ENCODE assay signal across 16 cellular contexts in the genomic region with DNA sequence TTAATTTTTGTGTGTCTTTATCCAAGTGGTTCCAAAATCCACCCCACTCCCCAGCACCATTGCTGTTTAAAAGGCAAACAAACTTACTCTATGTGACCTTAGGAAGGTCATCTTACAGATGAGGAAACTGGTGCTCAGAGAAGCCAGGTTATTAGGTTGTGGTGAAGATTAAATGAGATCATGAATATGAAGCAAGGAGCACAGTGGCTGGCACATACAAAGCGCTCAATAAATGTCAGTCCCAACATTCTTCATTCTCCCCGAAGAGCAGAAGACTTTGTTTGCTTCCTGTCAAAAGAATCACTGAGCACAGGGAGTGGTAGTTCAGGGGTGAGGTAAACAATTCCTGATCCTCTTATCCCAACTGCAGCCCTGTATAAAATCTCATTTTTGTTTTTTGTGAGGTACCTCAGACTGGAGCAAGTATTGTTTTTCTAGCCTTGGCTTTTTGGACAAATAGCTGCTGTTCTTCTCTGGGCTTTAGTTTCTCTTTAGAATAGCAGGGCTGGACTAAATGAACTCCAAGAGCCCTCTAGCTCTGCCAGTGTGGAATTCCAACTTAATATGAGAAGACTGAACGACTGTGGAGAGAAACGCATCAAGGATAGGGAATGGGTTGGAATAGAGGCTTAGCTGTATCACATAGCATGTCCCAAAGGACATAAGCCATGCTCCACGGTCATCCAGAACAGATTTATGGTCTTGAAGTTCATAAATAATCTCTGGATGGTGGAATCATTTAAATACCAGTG.
DNase-seq lines count a peak whose midpoint lies in the region; ATAC-seq and TF ChIP-seq lines count a peak whose summit lies in the region.
"Had no signal": no experiment of that assay in that cellular context is flagged by ENCODE, and none has a peak within 500 bp of the region (broad histone marks: within the 10 kb centered on the region; RNA-seq: fewer than 3 reads in every experiment).

No MANE protein-coding gene starts in this region.

- H3K27ac ChIP-seq in PC-9 (no peak overlapping the region), spleen (no peak overlapping the region)

- peaks cover 12% of the 10 kb centered on the region for H3K4me1 Mint-ChIP-seq in chondrocyte (ENCODE audit: low read depth)
- H3K4me1 Mint-ChIP-seq in activated T-cell treated with anti-CD3 and anti-CD28 coated beads, Interleukin-2, amount 50 U/mL, for 4 hours (ENCODE audit: low read depth), result no peaks in the 10 kb centered on the region
- H3K4me1 Mint-ChIP-seq: memory B cell; stimulated activated memory B cell treated with anti-CD40 and anti-IgM and Interleukin-4, amounts not matched to agents 10 μg/mL and 1 μg/mL and 100 μg/mL, for 72 hours had no signal

- no peak for ATAC-seq in activated T-cell treated with anti-CD3 and anti-CD28 coated beads, Interleukin-2, amount 50 U/mL, for 4 hours
- no peak for ATAC-seq in GM19328 (IDR thresholded peaks at IDR 0.05; ENCODE audit: unreplicated experiment)
- ATAC-seq: stimulated activated memory B cell treated with anti-CD40 and anti-IgM and Interleukin-4, amounts not matched to agents 10 μg/mL and 1 μg/mL and 100 μg/mL, for 72 hours had no signal

- no peaks in the 10 kb centered on the region; the same call in 1 of the 2 replicates for H3K9me2 ChIP-seq in PC-9 (ENCODE audit: insufficient read depth)

- H3K36me3 Mint-ChIP-seq in chondrocyte (ENCODE audit: low read depth), result no peaks in the 10 kb centered on the region
- no peaks in the 10 kb centered on the region for H3K36me3 Mint-ChIP-seq in activated T-cell treated with anti-CD3 and anti-CD28 coated beads, Interleukin-2, amount 50 U/mL, for 4 hours (ENCODE audit: insufficient read depth)
- H3K36me3 Mint-ChIP-seq: memory B cell; stimulated activated memory B cell treated with anti-CD40 and anti-IgM and Interleukin-4, amounts not matched to agents 10 μg/mL and 1 μg/mL and 100 μg/mL, for 72 hours had no signal

- intact Hi-C loops in PC-9 (cut with micrococcal nuclease; ENCODE audit: unreplicated experiment) (no loop called here), spleen (cut with DNase I; ENCODE audit: low total_unique reads) (no loop called here)

- H3F3A ChIP-seq in PC-9 (ENCODE audit: insufficient read depth, low read depth), result no peaks in the 10 kb centered on the region

- no peaks in the 10 kb centered on the region for H3K27me3 ChIP-seq in PC-9 (ENCODE audit: insufficient read depth, low read depth)
- H3K27me3 ChIP-seq in spleen (replicated peaks in 1 of 7), result no peaks in the 10 kb centered on the region
- H3K27me3 ChIP-seq: breast epithelium had no signal

- CTCF ChIA-PET in PC-9 (lab: Charles Lee), result no interaction called here

- no peaks in the 10 kb centered on the region for H3K9me3 Mint-ChIP-seq in chondrocyte (ENCODE audit: low read depth)
- H3K9me3 Mint-ChIP-seq in activated T-cell treated with anti-CD3 and anti-CD28 coated beads, Interleukin-2, amount 50 U/mL, for 4 hours, result no peaks in the 10 kb centered on the region
- H3K9me3 Mint-ChIP-seq: memory B cell; stimulated activated memory B cell treated with anti-CD40 and anti-IgM and Interleukin-4, amounts not matched to agents 10 μg/mL and 1 μg/mL and 100 μg/mL, for 72 hours had no signal

- in situ Hi-C loops in G401 (cut with HindIII; ENCODE audit: low sequenced_read_pairs), result no loop called here

- no peaks in the 10 kb centered on the region for H3K36me3 ChIP-seq in PC-9 (ENCODE audit: low read depth)
- H3K36me3 ChIP-seq in spleen, result no peaks in the 10 kb centered on the region
- H3K36me3 ChIP-seq: breast epithelium had no signal

- H3K4me3 ChIP-seq in PC-9, result no peak overlapping the region
- no peak overlapping the region for H3K4me3 ChIP-seq in spleen
- H3K4me3 ChIP-seq: breast epithelium had no signal

- POLR2A ChIA-PET in PC-9 (lab: Charles Lee; ENCODE audit: unreplicated experiment), result interaction anchor here (0.5 kb wide), 1 partner anchor 559 kb away, joined by 3 read pairs; no protein-coding TSS in a partner anchor

- H2AFZ ChIP-seq in PC-9, result no peak overlapping the region

- peak; percentile 7 for DNase-seq in G401 (ENCODE audit: low spot score)
- no peak for DNase-seq in chondrocyte (ENCODE audit: low spot score)
- DNase-seq in left kidney (ENCODE audit: low read depth, low spot score), result peak; percentile 68
- DNase-seq in stromal cell of bone marrow (ENCODE audit: low read depth), result peak; percentile 78
- no peak for DNase-seq in PC-9
- DNase-seq in spleen, result no peak
- DNase-seq in activated T-cell treated with anti-CD3 and anti-CD28 coated beads, Interleukin-2, amount 50 U/mL, for 4 hours, result no peak
- DNase-seq: activated CD8-positive, alpha-beta memory T cell treated with anti-CD3 and anti-CD28 coated beads for 24 hours; NCI-H1092; NCI-H526 treated with DMSO at 0.1 percent for 48 hours; posterior cingulate gyrus; stimulated activated CD4-positive, alpha-beta T cell treated with anti-CD3 and anti-CD28 coated beads, Interleukin-4, amount 100 ng/mL, for 1 hour had no signal

- H3K4me1 ChIP-seq in PC-9 (replicated peaks; ENCODE audit: insufficient read depth), result no peaks in the 10 kb centered on the region
- no peaks in the 10 kb centered on the region for H3K4me1 ChIP-seq in spleen
- H3K4me1 ChIP-seq: breast epithelium had no signal

- BruUV-seq in PC-9 (replicated peaks; lab: Mats Ljungman, UMichigan), result no TSS peak

- 70 to 78% (median 77%) methylated on average over 5 of the region's 5 CpGs for WGBS in spleen, 5 donors

- TF ChIP-seq CTCF in chondrocyte (IDR thresholded peaks at IDR 0.05) (peak; percentile 52), PC-9 (conservative IDR thresholded peaks at IDR 0.05) (no peak), spleen (IDR thresholded peaks at IDR 0.05 in 8 of 11, conservative IDR thresholded peaks at IDR 0.05 in 3 of 11) (no peak)

- H4K20me1 ChIP-seq in PC-9 (ENCODE audit: insufficient read depth), result no peaks in the 10 kb centered on the region

- TF ChIP-seq POLR2A in spleen (IDR thresholded peaks at IDR 0.05), result no peak

- no peaks in the 10 kb centered on the region for H3K27me3 Mint-ChIP-seq in chondrocyte (ENCODE audit: low read depth)
- H3K27me3 Mint-ChIP-seq in activated T-cell treated with anti-CD3 and anti-CD28 coated beads, Interleukin-2, amount 50 U/mL, for 4 hours (ENCODE audit: low read depth), result no peaks in the 10 kb centered on the region
- H3K27me3 Mint-ChIP-seq: stimulated activated memory B cell treated with anti-CD40 and anti-IgM and Interleukin-4, amounts not matched to agents 10 μg/mL and 1 μg/mL and 100 μg/mL, for 72 hours had no signal

- no peak overlapping the region for H3K27ac Mint-ChIP-seq in chondrocyte (ENCODE audit: unreplicated experiment)
- H3K27ac Mint-ChIP-seq: memory B cell; stimulated activated memory B cell treated with anti-CD40 and anti-IgM and Interleukin-4, amounts not matched to agents 10 μg/mL and 1 μg/mL and 100 μg/mL, for 72 hours had no signal

- no peaks in the 10 kb centered on the region for H3K79me2 ChIP-seq in PC-9 (ENCODE audit: low read depth)

- H3K4me2 ChIP-seq in PC-9, result no peak overlapping the region

- H3K9me3 ChIP-seq in PC-9 (ENCODE audit: insufficient read depth, low read depth) (no peaks in the 10 kb centered on the region), spleen (no peaks in the 10 kb centered on the region)

- no peak overlapping the region for H3K4me3 Mint-ChIP-seq in chondrocyte (ENCODE audit: unreplicated experiment)
- H3K4me3 Mint-ChIP-seq in activated T-cell treated with anti-CD3 and anti-CD28 coated beads, Interleukin-2, amount 50 U/mL, for 4 hours, result no peak overlapping the region
- H3K4me3 Mint-ChIP-seq: memory B cell; stimulated activated memory B cell treated with anti-CD40 and anti-IgM and Interleukin-4, amounts not matched to agents 10 μg/mL and 1 μg/mL and 100 μg/mL, for 72 hours had no signal

Comparison
In these comparisons a context has a peak if more than half of its experiments do, and no peak if none do; other contexts are left out.
1. DNase-seq: peak in G401 (single experiment), left kidney (single experiment) and stromal cell of bone marrow (single experiment); none in chondrocyte (single experiment), PC-9 (0 of 2), spleen (single experiment) and activated T-cell treated with anti-CD3 and anti-CD28 coated beads, Interleukin-2, amount 50 U/mL, for 4 hours (single experiment).